ENCODE assay signal across 33 cellular contexts in the genomic region with DNA sequence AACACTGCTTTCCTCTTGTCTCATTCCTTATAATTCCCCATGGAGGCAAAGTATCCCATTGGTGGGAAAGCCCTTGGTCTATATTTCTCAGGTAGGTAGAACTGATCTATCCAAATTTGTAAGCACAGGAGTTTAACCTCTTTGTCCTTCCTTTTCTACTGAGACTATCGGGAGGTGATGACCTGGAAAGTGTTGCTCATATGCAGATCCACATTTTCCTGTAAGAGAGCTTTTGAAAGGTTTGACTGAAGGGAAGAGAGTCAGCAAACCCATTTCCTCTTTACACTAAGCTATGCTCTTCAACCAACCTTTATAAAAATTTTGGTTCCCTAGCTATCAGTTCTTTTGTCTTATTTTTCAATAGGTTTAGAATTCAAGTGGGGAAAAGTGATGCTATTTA.
"Had no signal": no experiment of that assay in that cellular context is flagged by ENCODE, and none has a peak within 500 bp of the region (broad histone marks: within the 10 kb centered on the region; RNA-seq: fewer than 3 reads in every experiment).

No MANE protein-coding gene starts in this region.

- H3K9me3 ChIP-seq: breast epithelium, gastroesophageal sphincter, right atrium auricular region, thoracic aorta had no signal

- H3K27ac Mint-ChIP-seq: activated CD4-positive, alpha-beta memory T cell treated with anti-CD3 and anti-CD28 coated beads, Interleukin-2, amount 10 ng/mL, durations not matched to agents 7 days and 5 days; activated CD4-positive, alpha-beta T cell treated with anti-CD3 and anti-CD28 coated beads, Interleukin-2, amount 10 ng/mL, durations not matched to agents 7 days and 5 days; immature natural killer cell; memory B cell; naive thymus-derived CD4-positive, alpha-beta T cell; stimulated activated naive B cell treated with anti-CD40 and anti-IgM and Interleukin-4, amounts not matched to agents 10 μg/mL and 1 μg/mL and 100 μg/mL, for 72 hours; T-helper 1 cell treated with Interleukin-12 subunit alpha and Interleukin-12 subunit beta and Interleukin-4 antibody, amounts not matched to agents 30 μg/mL and 1 μg/mL, for 36 hours had no signal

- H3K27me3 Mint-ChIP-seq: memory B cell; stimulated activated naive B cell treated with anti-CD40 and anti-IgM and Interleukin-4, amounts not matched to agents 10 μg/mL and 1 μg/mL and 100 μg/mL, for 72 hours had no signal

- H3K36me3 ChIP-seq: breast epithelium, gastroesophageal sphincter, right atrium auricular region, thoracic aorta, WERI-Rb-1 had no signal

- H3K4me3 ChIP-seq: breast epithelium, dorsolateral prefrontal cortex, gastroesophageal sphincter, right atrium auricular region, SK-N-MC, smooth muscle cell, thoracic aorta had no signal

- H3K4me1 ChIP-seq: breast epithelium had no signal

- FAIRE-seq: colon, kidney, urothelium cell line had no signal

- H3K4me2 ChIP-seq: smooth muscle cell had no signal

- ATAC-seq: activated CD4-positive, CD25-positive, alpha-beta regulatory T cell treated with anti-CD3 and anti-CD28 coated beads, Interleukin-2, amount 50 U/mL, for 24 hours; activated T-cell treated with anti-CD3 and anti-CD28 coated beads, Interleukin-2, amount 50 U/mL, for 4 hours; gastroesophageal sphincter; left colon; naive thymus-derived CD4-positive, alpha-beta T cell had no signal

- H3K9me3 Mint-ChIP-seq: activated CD4-positive, alpha-beta memory T cell treated with anti-CD3 and anti-CD28 coated beads, Interleukin-2, amount 10 ng/mL, durations not matched to agents 7 days and 5 days; activated CD4-positive, alpha-beta T cell treated with anti-CD3 and anti-CD28 coated beads, Interleukin-2, amount 10 ng/mL, durations not matched to agents 7 days and 5 days; activated T-cell treated with anti-CD3 and anti-CD28 coated beads, Interleukin-2, amount 50 U/mL, for 4 hours; immature natural killer cell; memory B cell; naive thymus-derived CD4-positive, alpha-beta T cell; neural crest cell; stimulated activated naive B cell treated with anti-CD40 and anti-IgM and Interleukin-4, amounts not matched to agents 10 μg/mL and 1 μg/mL and 100 μg/mL, for 72 hours; T-helper 1 cell treated with Interleukin-12 subunit alpha and Interleukin-12 subunit beta and Interleukin-4 antibody, amounts not matched to agents 30 μg/mL and 1 μg/mL, for 36 hours had no signal

- H3K4me3 Mint-ChIP-seq: activated CD4-positive, alpha-beta memory T cell treated with anti-CD3 and anti-CD28 coated beads, Interleukin-2, amount 10 ng/mL, durations not matched to agents 7 days and 5 days; activated CD4-positive, alpha-beta T cell treated with anti-CD3 and anti-CD28 coated beads, Interleukin-2, amount 10 ng/mL, durations not matched to agents 7 days and 5 days; activated T-cell treated with anti-CD3 and anti-CD28 coated beads, Interleukin-2, amount 50 U/mL, for 4 hours; immature natural killer cell; memory B cell; naive thymus-derived CD4-positive, alpha-beta T cell; neural crest cell; stimulated activated naive B cell treated with anti-CD40 and anti-IgM and Interleukin-4, amounts not matched to agents 10 μg/mL and 1 μg/mL and 100 μg/mL, for 72 hours; T-helper 1 cell treated with Interleukin-12 subunit alpha and Interleukin-12 subunit beta and Interleukin-4 antibody, amounts not matched to agents 30 μg/mL and 1 μg/mL, for 36 hours had no signal

- H3K27ac ChIP-seq: breast epithelium, gastroesophageal sphincter, right atrium auricular region, SK-N-MC, WERI-Rb-1 had no signal

- H3K27me3 ChIP-seq: breast epithelium, dorsolateral prefrontal cortex, gastroesophageal sphincter, right atrium auricular region had no signal

- DNase-seq: activated CD4-positive, alpha-beta memory T cell treated with anti-CD3 and anti-CD28 coated beads, Interleukin-2, amount 10 ng/mL, durations not matched to agents 7 days and 5 days; activated CD4-positive, alpha-beta T cell treated with anti-CD3 and anti-CD28 coated beads, Interleukin-2, amount 10 ng/mL, durations not matched to agents 7 days and 5 days; activated CD8-positive, alpha-beta memory T cell treated with anti-CD3 and anti-CD28 coated beads, Interleukin-2, amount 50 U/mL, for 48 hours; activated naive CD4-positive, alpha-beta T cell; activated T-cell treated with anti-CD3 and anti-CD28 coated beads, Interleukin-2, amount 50 U/mL, for 4 hours; central memory CD4-positive, alpha-beta T cell; dorsolateral prefrontal cortex; effector memory CD4-positive, alpha-beta T cell; hippocampal formation; immature natural killer cell; kidney; left colon; midbrain; naive thymus-derived CD4-positive, alpha-beta T cell; occipital lobe; stimulated activated CD4-positive, alpha-beta T cell treated with anti-CD3 and anti-CD28 coated beads, Interleukin-1b, Interleukin-23, amount 100 ng/mL, for 48 hours; stimulated activated naive B cell treated with anti-CD40 and anti-IgM and Interleukin-4, amounts not matched to agents 10 μg/mL and 1 μg/mL and 100 μg/mL, for 72 hours; SW 1271; T1000; trophoblast cell; WERI-Rb-1 had no signal
